Comparison of ENCODE assay signal across 17 cellular contexts in the genomic region with DNA sequence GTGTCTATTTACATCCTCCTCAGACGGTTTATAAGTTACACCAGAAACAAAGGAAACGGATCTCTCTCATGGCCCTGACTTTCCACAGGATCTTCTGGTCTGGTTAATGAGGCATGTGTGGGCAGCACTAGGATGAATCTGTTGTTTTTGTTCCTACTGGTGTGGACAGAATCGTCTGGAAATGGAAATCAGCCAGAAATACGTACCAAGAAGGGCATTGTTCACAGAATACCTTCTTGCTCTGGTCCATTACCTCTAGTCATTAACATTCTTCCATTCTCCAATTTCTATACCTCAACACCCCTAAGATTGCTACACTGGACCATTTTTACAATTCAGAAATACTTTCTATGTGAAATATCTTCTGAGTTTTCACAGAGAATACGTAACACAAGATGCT.
"Had no signal": no experiment of that assay in that cellular context is flagged by ENCODE, and none has a peak within 500 bp of the region (broad histone marks: within the 10 kb centered on the region; RNA-seq: fewer than 3 reads in every experiment).

No MANE protein-coding gene starts in this region.

- H3K27ac ChIP-seq: coronary artery, left ventricle myocardium inferior, lower lobe of right lung, right atrium auricular region, thyroid gland had no signal

- H3K36me3 ChIP-seq: left ventricle myocardium inferior, lower lobe of right lung, right atrium auricular region, thyroid gland had no signal

- ATAC-seq: esophagus mucosa, lower lobe of right lung had no signal

- H3K4me1 Mint-ChIP-seq: endodermal cell, nephron had no signal

- H3K36me3 Mint-ChIP-seq: type B pancreatic cell had no signal

- H3K4me1 ChIP-seq: left ventricle myocardium inferior, lower lobe of right lung, right atrium auricular region, thyroid gland had no signal

- H3K4me3 ChIP-seq: coronary artery, left ventricle myocardium inferior, lower lobe of right lung, right atrium auricular region, smooth muscle cell, thyroid gland had no signal

- H3K9me3 ChIP-seq: left ventricle myocardium inferior, lower lobe of right lung, right atrium auricular region, thyroid gland had no signal

- H3K27me3 ChIP-seq: right atrium auricular region, thyroid gland had no signal

- H3K4me3 Mint-ChIP-seq: endodermal cell, nephron, type B pancreatic cell had no signal

- H3K27ac Mint-ChIP-seq: endodermal cell, nephron, type B pancreatic cell had no signal

- H3K4me2 ChIP-seq: smooth muscle cell had no signal

- H3K9me3 Mint-ChIP-seq: endodermal cell, nephron, type B pancreatic cell had no signal

- DNase-seq: caudate nucleus; effector CD4-positive, alpha-beta T cell; endodermal cell; left ventricle myocardium inferior; lower lobe of right lung; mesenchymal stem cell; midbrain; posterior cingulate gyrus; stimulated activated CD4-positive, alpha-beta T cell treated with anti-CD3 and anti-CD28 coated beads, Interleukin-2, amount 100 ng/mL, for 48 hours; stimulated activated naive CD4-positive, alpha-beta T cell treated with Interleukin-2 at 50 U/mL for 16 hours; thyroid gland had no signal
